ENCODE assay signal across 17 cellular contexts in the genomic region with DNA sequence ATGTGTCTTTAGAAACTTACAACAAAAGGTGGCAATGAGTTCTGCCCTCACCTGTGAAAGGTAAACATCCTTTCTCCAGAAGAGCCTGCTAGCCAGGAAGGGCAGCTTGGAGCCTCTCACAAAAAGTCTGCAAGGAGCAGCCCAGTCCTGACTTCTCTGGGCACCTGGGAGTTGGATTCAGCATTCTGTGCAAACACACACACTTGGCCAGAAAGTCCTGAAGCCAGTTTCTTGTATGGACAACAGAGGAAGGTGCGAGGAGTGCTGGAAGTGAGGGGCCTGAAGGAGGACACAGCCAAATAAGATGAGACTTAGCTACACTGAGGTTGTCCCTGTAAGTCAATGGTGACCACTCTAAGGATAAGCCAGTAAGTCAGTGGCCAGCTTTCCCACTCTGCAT. TPM values are rescaled to one million over a fixed set of nuclear protein-coding genes. Genes with fewer than 3 reads are reported as not detected.
DNase-seq lines count a peak whose midpoint lies in the region; ATAC-seq and TF ChIP-seq lines count a peak whose summit lies in the region.
"Had no signal": no experiment of that assay in that cellular context is flagged by ENCODE, and none has a peak within 500 bp of the region (broad histone marks: within the 10 kb centered on the region; RNA-seq: fewer than 3 reads in every experiment).

No MANE protein-coding gene starts in this region.

- POLR2A ChIA-PET in activated B cell treated with CpG ODN at 0.5 μM for 24 hours (lab: Charles Lee): interaction anchor here (0.6 to 5.1 kb wide), 12 partner anchors 9 to 282 kb away, joined by 3 to 50 read pairs (median 4); partner anchors contain the start of gene SLC1A4

- peaks cover 68% of the 10 kb centered on the region for H3K4me1 Mint-ChIP-seq in CD14-positive monocyte
- peaks cover 45 to 67% (median 53%) of the 10 kb centered on the region in 3 donors for H3K4me1 Mint-ChIP-seq in IgD-negative memory B cell
- peaks cover 92% of the 10 kb centered on the region for H3K4me1 Mint-ChIP-seq in activated B cell treated with CpG ODN at 0.5 μM for 24 hours
- H3K4me1 Mint-ChIP-seq in T-helper 17 cell: peaks cover 20% of the 10 kb centered on the region

- H3K36me3 ChIP-seq in psoas muscle (ENCODE audit: insufficient read depth in 1 of 2, low read depth in 1 of 2): no peaks in the 10 kb centered on the region
- H3K36me3 ChIP-seq: SJSA1 had no signal

- peaks cover 8% of the 10 kb centered on the region for H3K9me3 ChIP-seq in psoas muscle
- H3K9me3 ChIP-seq in T-helper 17 cell (ENCODE audit: control insufficient read depth, low read length, poor library complexity, severe bottlenecking): no peaks in the 10 kb centered on the region
- H3K9me3 ChIP-seq: SJSA1 had no signal

- ATAC-seq in activated B cell treated with CpG ODN at 0.5 μM for 24 hours (ENCODE audit: low read depth): no peak
- ATAC-seq in psoas muscle: no peak
- ATAC-seq in GM19455 (IDR thresholded peaks at IDR 0.05; ENCODE audit: unreplicated experiment): no peak
- no peak for ATAC-seq in T-helper 17 cell
- ATAC-seq: PC-3 had no signal

- peaks cover 0 to 2% (median 2%) of the 10 kb centered on the region in 3 donors for H3K27me3 Mint-ChIP-seq in CD14-positive monocyte (ENCODE audit: low read depth in 3 of 3)
- no peaks in the 10 kb centered on the region for H3K27me3 Mint-ChIP-seq in IgD-negative memory B cell
- H3K27me3 Mint-ChIP-seq in activated B cell treated with CpG ODN at 0.5 μM for 24 hours: no peaks in the 10 kb centered on the region
- peaks cover 28% of the 10 kb centered on the region for H3K27me3 Mint-ChIP-seq in T-helper 17 cell

- H3K4me3 ChIP-seq in psoas muscle: no peak overlapping the region
- H3K4me3 ChIP-seq: SJSA1 had no signal

- H3K27ac Mint-ChIP-seq in CD14-positive monocyte: peak overlapping the region in 4 of 7 donors; percentile 44 to 90 (median 76)
- peak overlapping the region in 2 of 3 donors; percentile 76 to 98 for H3K27ac Mint-ChIP-seq in IgD-negative memory B cell
- peak overlapping the region; percentile 91 for H3K27ac Mint-ChIP-seq in activated B cell treated with CpG ODN at 0.5 μM for 24 hours
- no peak overlapping the region for H3K27ac Mint-ChIP-seq in T-helper 17 cell

- H3K36me3 Mint-ChIP-seq in CD14-positive monocyte (no peaks in the 10 kb centered on the region), IgD-negative memory B cell (no peaks in the 10 kb centered on the region), activated B cell treated with CpG ODN at 0.5 μM for 24 hours (ENCODE audit: low read depth) (peaks cover 13% of the 10 kb centered on the region), T-helper 17 cell (ENCODE audit: low read depth) (peaks cover 6% of the 10 kb centered on the region)

- DNase-seq in CD14-positive monocyte (ENCODE audit: low spot score) (no peak), activated B cell treated with CpG ODN at 0.5 μM for 24 hours (no peak), psoas muscle (no peak), T-helper 17 cell (no peak), GF-D8 (lab: John Stamatoyannopoulos, UW) (no peak)
- no peak for DNase-seq in activated CD4-positive, alpha-beta T cell treated with anti-CD3 and anti-CD28 coated beads for 4 hours
- DNase-seq: C1 segment of cervical spinal cord, GOT3, NCI-H1105 treated with DMSO at 0.1 percent for 48 hours, NCI-H1694 treated with DMSO at 0.1 percent for 48 hours, NCI-H2107, NCI-H2227 treated with DMSO at 0.1 percent for 48 hours, NCI-H524, PC-3 had no signal

- H3K4me3 Mint-ChIP-seq in CD14-positive monocyte (no peak overlapping the region), IgD-negative memory B cell (peak overlapping the region in 2 of 4 donors; percentile 14 to 50), activated B cell treated with CpG ODN at 0.5 μM for 24 hours (peak overlapping the region; percentile 62), T-helper 17 cell (no peak overlapping the region)

- intact Hi-C loops in CD14-positive monocyte (cut with micrococcal nuclease): loop anchor here in 1 of 2 donors (5.0 kb wide), 1 partner anchor 50 kb away; the partner anchor contains the start of gene SLC1A4
- intact Hi-C loops in activated B cell treated with CpG ODN at 0.5 μM for 24 hours (cut with micrococcal nuclease): loop anchor here (5.0 kb wide), 1 partner anchor 185 kb away; no protein-coding TSS in a partner anchor
- intact Hi-C loops in psoas muscle (cut with DNase I): no loop called here

- WGBS in psoas muscle, 3 donors: 94 to 100% (median 98%) methylated on average over 1 of the region's 1 CpG

- TF ChIP-seq CTCF in CD14-positive monocyte (IDR thresholded peaks at IDR 0.05): no peak
- no peak for TF ChIP-seq CTCF in activated B cell treated with CpG ODN at 0.5 μM for 24 hours (IDR thresholded peaks at IDR 0.05)
- no peak for TF ChIP-seq CTCF in psoas muscle (IDR thresholded peaks at IDR 0.05)

- peak overlapping the region; percentile 93 for H3K27ac ChIP-seq in psoas muscle
- H3K27ac ChIP-seq: SJSA1 had no signal

- CTCF ChIA-PET in activated B cell treated with CpG ODN at 0.5 μM for 24 hours (lab: Charles Lee): interaction anchor here (2.0 to 4.8 kb wide), 3 partner anchors 18 to 53 kb away, joined by 5 to 45 read pairs (median 20); no protein-coding TSS in a partner anchor

- peaks cover 0 to 7% (median 0%) of the 10 kb centered on the region in 7 donors for H3K9me3 Mint-ChIP-seq in CD14-positive monocyte
- H3K9me3 Mint-ChIP-seq in IgD-negative memory B cell: peaks cover 0 to 10% (median 3%) of the 10 kb centered on the region in 3 donors
- peaks cover 10% of the 10 kb centered on the region for H3K9me3 Mint-ChIP-seq in activated B cell treated with CpG ODN at 0.5 μM for 24 hours

- H3K4me1 ChIP-seq in psoas muscle: peaks cover 28% of the 10 kb centered on the region
- H3K4me1 ChIP-seq: SJSA1 had no signal

- H3K27me3 ChIP-seq in psoas muscle (ENCODE audit: insufficient read depth in 3 of 3, low read length in 2 of 3): no peaks in the 10 kb centered on the region

RNA-seq across cellular contexts. Expression of gene SLC1A4, which starts 52.4 kb away (rescaled TPM):
- polyA plus RNA-seq in CD14-positive monocyte (1 to 10 TPM; 4.4 to 4.5 TPM), IgD-negative memory B cell (3.6 TPM), psoas muscle (10 to 100 TPM in 1 of 3 donors, 1 to 10 TPM in 2; 3.4 to 12.7 (median 9.6) TPM)
- total RNA-seq in activated B cell treated with CpG ODN at 0.5 μM for 24 hours (32.1 and 35.4 TPM in 2 replicates), psoas muscle (10 to 100 TPM; 13.9 to 50.3 (median 20.2) TPM), T-helper 17 cell (1 to 10 TPM; 1.7 to 8.0 TPM)
